ENCODE assay signal across 16 cellular contexts in the genomic region with DNA sequence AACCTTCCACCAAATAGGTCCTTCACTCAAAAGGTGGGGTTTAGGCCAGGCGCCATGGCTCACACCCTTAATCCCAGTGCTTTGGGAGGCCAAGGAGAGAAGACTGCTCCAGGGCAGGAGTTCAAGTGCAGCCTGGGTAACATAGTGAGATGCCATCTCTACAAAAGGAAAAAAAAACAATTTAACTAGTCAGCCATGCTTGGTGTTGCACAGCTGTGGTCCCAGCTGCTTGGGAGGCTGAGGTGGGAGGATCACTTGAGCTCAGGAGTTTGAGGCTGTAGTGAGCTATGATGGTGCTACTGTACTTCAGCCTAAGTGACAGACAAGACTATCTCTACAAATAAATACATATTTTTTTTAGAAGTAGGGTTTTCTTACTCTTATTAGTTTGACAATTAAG.
A peak's percentile ranks its signal among the peaks of the same experiment; 100 is the strongest.
DNase-seq lines count a peak whose midpoint lies in the region; TF ChIP-seq lines count a peak whose summit lies in the region.
"Had no signal": no experiment of that assay in that cellular context is flagged by ENCODE, and none has a peak within 500 bp of the region (broad histone marks: within the 10 kb centered on the region; RNA-seq: fewer than 3 reads in every experiment).

No MANE protein-coding gene starts in this region.

- H3K27me3 ChIP-seq in SJCRH30: no peaks in the 10 kb centered on the region

- H3K36me3 Mint-ChIP-seq in nephron (ENCODE audit: low read depth): peaks cover 12% of the 10 kb centered on the region

- no peaks in the 10 kb centered on the region for H3K9me3 Mint-ChIP-seq in nephron
- H3K9me3 Mint-ChIP-seq: IgD-negative memory B cell had no signal

- H3K27ac ChIP-seq in SJCRH30: peak overlapping the region; percentile 53
- H3K27ac ChIP-seq: PC-9 had no signal

- peak; percentile 10 for DNase-seq in ELR (ENCODE audit: low read depth)
- peak; percentile 19 to 43 for DNase-seq in SJCRH30
- DNase-seq in dedifferentiated amniotic fluid mesenchymal stem cell (ENCODE audit: extremely low spot score): peak; percentile 18
- DNase-seq in NCI-H748 treated with DMSO at 0.1 percent for 48 hours (lab: John Stamatoyannopoulos, UW): no peak
- no peak for DNase-seq in NCI-H2081 treated with DMSO at 0.1 percent for 48 hours (lab: John Stamatoyannopoulos, UW)
- no peak for DNase-seq in NCI-H128 (lab: John Stamatoyannopoulos, UW; ENCODE audit: unreplicated experiment)
- DNase-seq: Caco-2, DMS153, H7, NCI-H1417, NCI-H1930, NCI-H510A, NCI-H82, PC-9 had no signal

- H3K4me3 ChIP-seq in SJCRH30: no peak overlapping the region
- H3K4me3 ChIP-seq: PC-9 had no signal

- peak overlapping the region in 2 of 3 experiments; percentile 83 to 89 for H3K27ac Mint-ChIP-seq in nephron
- H3K27ac Mint-ChIP-seq: IgD-negative memory B cell had no signal

- no peaks in the 10 kb centered on the region for H3K9me3 ChIP-seq in SJCRH30 (replicated peaks)
- H3K9me3 ChIP-seq: Caco-2 had no signal

- TF ChIP-seq CTCF in nephron (IDR thresholded peaks at IDR 0.05; ENCODE audit: unreplicated experiment in 3 of 3): no peak

- peaks cover 33% of the 10 kb centered on the region for H3K4me1 ChIP-seq in SJCRH30

- H3K27me3 Mint-ChIP-seq in nephron (ENCODE audit: low read depth): peaks cover 3% of the 10 kb centered on the region
- H3K27me3 Mint-ChIP-seq: IgD-negative memory B cell had no signal

- no peaks in the 10 kb centered on the region for H3K36me3 ChIP-seq in SJCRH30

- peaks cover 44% of the 10 kb centered on the region for H3K4me1 Mint-ChIP-seq in nephron

- no peak overlapping the region for H3K4me3 Mint-ChIP-seq in nephron
- H3K4me3 Mint-ChIP-seq: IgD-negative memory B cell had no signal

Comparison
In these comparisons a context has a peak if more than half of its experiments do, and no peak if none do; other contexts are left out.
1. DNase-seq: peak in ELR (single experiment), SJCRH30 (2 of 2) and dedifferentiated amniotic fluid mesenchymal stem cell (single experiment); none in NCI-H748 treated with DMSO at 0.1 percent for 48 hours (single experiment), NCI-H2081 treated with DMSO at 0.1 percent for 48 hours (single experiment) and NCI-H128 (single experiment).